In the genomic region with DNA sequence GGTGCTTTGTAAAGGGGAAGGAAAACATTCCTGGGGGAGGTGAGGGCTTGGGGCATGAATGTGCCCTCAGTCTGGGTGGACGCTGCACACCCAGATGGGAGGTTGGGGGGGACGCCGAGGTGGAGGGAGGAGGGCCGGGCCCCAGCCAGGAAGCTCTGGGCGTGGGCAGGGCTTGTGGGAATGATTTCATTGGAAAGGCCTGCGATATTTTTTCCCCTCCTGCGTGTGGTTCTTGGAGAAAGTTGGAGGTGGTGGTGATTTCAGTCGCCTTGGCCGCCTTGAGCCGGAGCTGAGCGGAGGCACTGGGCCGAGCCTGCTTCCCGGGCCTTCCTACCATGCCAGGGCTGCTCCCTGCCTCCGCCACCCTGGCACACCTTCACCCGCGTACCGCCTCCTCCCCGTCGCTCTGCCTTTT, we compare ENCODE assay signal across 10 cellular contexts. TPM values are rescaled to one million over a fixed set of nuclear protein-coding genes. Genes with fewer than 3 reads are reported as not detected.
DNase-seq lines count a peak whose midpoint lies in the region; FAIRE-seq and TF ChIP-seq lines count a peak whose summit lies in the region.
"Had no signal": no experiment of that assay in that cellular context is flagged by ENCODE, and none has a peak within 500 bp of the region (broad histone marks: within the 10 kb centered on the region; RNA-seq: fewer than 3 reads in every experiment).

No MANE protein-coding gene starts in this region.

- peak overlapping the region in 2 of 3 experiments; percentile 17 to 55 for H3K4me3 Mint-ChIP-seq in nephron
- H3K4me3 Mint-ChIP-seq: activated CD4-positive, alpha-beta T cell treated with anti-CD3 and anti-CD28 coated beads, Interleukin-2, amount 10 ng/mL, durations not matched to agents 24 days and 14 days had no signal

- no peaks in the 10 kb centered on the region for H3K9me3 Mint-ChIP-seq in nephron
- H3K9me3 Mint-ChIP-seq: activated CD4-positive, alpha-beta T cell treated with anti-CD3 and anti-CD28 coated beads, Interleukin-2, amount 10 ng/mL, durations not matched to agents 24 days and 14 days had no signal

- peak overlapping the region; percentile 88 for H3K27ac ChIP-seq in SJSA1

- peaks cover 12% of the 10 kb centered on the region for H3K36me3 Mint-ChIP-seq in nephron (ENCODE audit: low read depth)

- H3K4me1 Mint-ChIP-seq in nephron: peaks cover 30% of the 10 kb centered on the region
- H3K4me1 Mint-ChIP-seq: activated CD4-positive, alpha-beta T cell treated with anti-CD3 and anti-CD28 coated beads, Interleukin-2, amount 10 ng/mL, durations not matched to agents 24 days and 14 days had no signal

- DNase-seq in SJSA1 (ENCODE audit: low read depth in 1 of 2, low spot score in 2 of 2): peak; percentile 82 to 88
- DNase-seq in fibroblast of the aortic adventitia (ENCODE audit: low read depth): peak; percentile 93
- DNase-seq in urothelium cell line (ENCODE audit: low spot score): peak; percentile 91
- no peak for DNase-seq in NCI-H2081 treated with DMSO at 0.1 percent for 48 hours (lab: John Stamatoyannopoulos, UW)
- no peak for DNase-seq in stimulated activated CD4-positive, alpha-beta T cell treated with anti-CD3 and anti-CD28 coated beads, Interleukin-12 subunit alpha, Interleukin-12 subunit beta, amount 100 ng/mL, for 4 hours
- no peak for DNase-seq in DMS 273 treated with DMSO at 0.1 percent for 48 hours (lab: John Stamatoyannopoulos, UW)
- no peak for DNase-seq in T-helper 1 cell
- DNase-seq: activated CD4-positive, alpha-beta T cell treated with anti-CD3 and anti-CD28 coated beads, Interleukin-2, amount 10 ng/mL, durations not matched to agents 24 days and 14 days had no signal

- H3K4me1 ChIP-seq in SJSA1 (replicated peaks): peaks cover 53% of the 10 kb centered on the region

- H3K4me3 ChIP-seq in SJSA1 (peak overlapping the region; percentile 27), fibroblast of the aortic adventitia (ENCODE audit: low read depth, low read length) (peak overlapping the region; percentile 53)
- H3K4me3 ChIP-seq: GM12878 had no signal

- H3K27me3 Mint-ChIP-seq in nephron (ENCODE audit: low read depth): no peaks in the 10 kb centered on the region
- H3K27me3 Mint-ChIP-seq: activated CD4-positive, alpha-beta T cell treated with anti-CD3 and anti-CD28 coated beads, Interleukin-2, amount 10 ng/mL, durations not matched to agents 24 days and 14 days had no signal

- no peaks in the 10 kb centered on the region for H3K27me3 ChIP-seq in SJSA1 (replicated peaks)

- H3K36me3 ChIP-seq in SJSA1: peaks cover 25% of the 10 kb centered on the region

- H3K9me3 ChIP-seq in SJSA1 (replicated peaks): no peaks in the 10 kb centered on the region

- peak overlapping the region; percentile 78 to 90 (median 89) for H3K27ac Mint-ChIP-seq in nephron
- H3K27ac Mint-ChIP-seq: activated CD4-positive, alpha-beta T cell treated with anti-CD3 and anti-CD28 coated beads, Interleukin-2, amount 10 ng/mL, durations not matched to agents 24 days and 14 days had no signal

- TF ChIP-seq CTCF in fibroblast of the aortic adventitia (IDR thresholded peaks at IDR 0.05; ENCODE audit: insufficient read depth, low read length) (no peak), nephron (IDR thresholded peaks at IDR 0.05; ENCODE audit: unreplicated experiment in 3 of 3) (no peak)

- peak; percentile 20 for FAIRE-seq in urothelium cell line (lab: Jason Lieb, UNC)
- FAIRE-seq: GM12878 had no signal

RNA-seq across cellular contexts. Expression of gene CLEC18A, which starts 26.4 kb away (rescaled TPM):
- not detected in 2 replicates for total RNA-seq in SJSA1 (2014; rRNA removed; shearing (Covaris generic))
- 0.27 TPM in 1 of 2 replicates, not detected in the other for total RNA-seq in fibroblast of the aortic adventitia (ENCODE audit: low replicate concordance)

Comparison
In these comparisons a context has a peak if more than half of its experiments do, and no peak if none do; other contexts are left out.
1. DNase-seq: peak in SJSA1 (2 of 2), fibroblast of the aortic adventitia (single experiment) and urothelium cell line (single experiment); none in NCI-H2081 treated with DMSO at 0.1 percent for 48 hours (single experiment), stimulated activated CD4-positive, alpha-beta T cell treated with anti-CD3 and anti-CD28 coated beads, Interleukin-12 subunit alpha, Interleukin-12 subunit beta, amount 100 ng/mL, for 4 hours (single experiment), DMS 273 treated with DMSO at 0.1 percent for 48 hours (single experiment) and T-helper 1 cell (0 of 5).